In the genomic region with DNA sequence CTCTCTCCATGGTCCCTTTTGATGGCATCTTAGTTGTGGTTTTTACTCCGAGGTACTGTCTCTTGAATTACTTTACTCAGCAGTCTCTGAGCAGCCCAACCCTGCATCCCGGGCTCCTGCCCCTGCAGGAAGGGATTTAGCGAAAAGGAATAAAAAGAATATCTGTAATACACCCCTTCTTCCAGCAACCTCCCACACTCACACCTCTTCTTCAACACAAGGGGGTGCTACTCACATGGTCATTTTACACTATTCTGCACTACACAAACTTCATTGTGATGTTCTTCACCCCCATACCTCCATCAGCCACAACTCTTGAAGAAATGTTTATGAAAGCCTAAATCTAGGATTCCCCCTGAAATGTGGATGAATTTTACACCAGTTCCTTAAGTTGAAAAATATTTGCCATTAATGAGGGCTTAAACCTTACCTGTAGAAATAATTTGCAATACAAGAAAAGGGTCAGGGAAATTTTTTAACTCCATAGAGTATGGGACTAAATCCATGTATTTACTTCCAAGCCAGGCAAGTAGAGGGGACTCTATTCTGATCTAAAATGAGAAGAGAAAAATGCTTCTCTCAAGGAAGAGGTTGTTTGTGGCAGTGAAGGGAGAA, we compare ENCODE assay signal across 8 cellular contexts. TPM values are rescaled to one million over a fixed set of nuclear protein-coding genes. Genes with fewer than 3 reads are reported as not detected.
DNase-seq lines count a peak whose midpoint lies in the region; TF ChIP-seq lines count a peak whose summit lies in the region.

No MANE protein-coding gene starts in this region.

- whole genome bisulfite sequencing in smooth muscle cell (ENCODE audit: low lambda C conversion rate), result 41% methylated on average over 3 of the region's 3 CpGs

- no peaks in the 10 kb centered on the region for H3K4me1 ChIP-seq in smooth muscle cell (ENCODE audit: low read depth)

- DNase-seq in DMS79 treated with DMSO at 0.1 percent for 48 hours (lab: John Stamatoyannopoulos, UW) (peak; percentile 16), DMS79 (lab: John Stamatoyannopoulos, UW) (no peak), GM20000 (ENCODE audit: low spot score) (peak; percentile 75), HPDE6-E6E7 (ENCODE audit: extremely low spot score) (peak; percentile 46), NOMO-1 treated with DMSO at 0.1 percent for 48 hours (lab: John Stamatoyannopoulos, UW; ENCODE audit: unreplicated experiment) (peak; percentile 33), amniotic stem cell (lab: John Stamatoyannopoulos, UW) (peak; percentile 54), hepatic stellate cell (ENCODE audit: low spot score) (peak; percentile 61), smooth muscle cell (lab: John Stamatoyannopoulos, UW; ENCODE audit: unreplicated experiment) (no peak)

- no peak overlapping the region for H3K27ac ChIP-seq in smooth muscle cell (ENCODE audit: low read depth)

- no peaks in the 10 kb centered on the region for H3K36me3 ChIP-seq in smooth muscle cell (ENCODE audit: low read depth)

- no peak overlapping the region for H3K9ac ChIP-seq in smooth muscle cell (ENCODE audit: low read depth)

- no peaks in the 10 kb centered on the region for H4K20me1 ChIP-seq in smooth muscle cell (ENCODE audit: low read depth)

- H3K27me3 ChIP-seq in smooth muscle cell (ENCODE audit: low read depth), result no peaks in the 10 kb centered on the region

- H3K4me3 ChIP-seq in smooth muscle cell, result no peak overlapping the region

- no peak overlapping the region for H2AFZ ChIP-seq in smooth muscle cell (ENCODE audit: low read depth)

- no peak overlapping the region for H3K4me2 ChIP-seq in smooth muscle cell

- H3K79me2 ChIP-seq in smooth muscle cell (ENCODE audit: low read depth), result no peaks in the 10 kb centered on the region

- TF ChIP-seq CTCF in GM20000 (IDR thresholded peaks at IDR 0.05; ENCODE audit: extremely low read depth, missing control alignments) (peak; percentile 79), smooth muscle cell (IDR thresholded peaks at IDR 0.05; ENCODE audit: borderline replicate concordance, insufficient read depth, poor library complexity, severe bottlenecking) (peak; percentile 77)

- no peaks in the 10 kb centered on the region for H3K9me3 ChIP-seq in smooth muscle cell (replicated peaks; ENCODE audit: low read depth)

- H3F3A ChIP-seq in smooth muscle cell (ENCODE audit: low read depth), result no peaks in the 10 kb centered on the region

RNA-seq across cellular contexts. Expression of a gene that starts 26.0 kb away (rescaled TPM):
- total RNA-seq in smooth muscle cell, result not detected in 2 replicates
- not detected in 2 replicates for polyA plus RNA-seq in smooth muscle cell

RNA-seq across cellular contexts. Expression of a gene that starts 58.8 kb away (rescaled TPM):
- total RNA-seq in smooth muscle cell, result 54.5 and 54.7 TPM in 2 replicates
- polyA plus RNA-seq in smooth muscle cell, result 15.6 and 20.0 TPM in 2 replicates

Comparison
In these comparisons a context has a peak if more than half of its experiments do, and no peak if none do; other contexts are left out.
1. DNase-seq: peak in DMS79 treated with DMSO at 0.1 percent for 48 hours (single experiment), GM20000 (single experiment), HPDE6-E6E7 (single experiment), NOMO-1 treated with DMSO at 0.1 percent for 48 hours (single experiment), amniotic stem cell (single experiment) and hepatic stellate cell (single experiment); none in DMS79 (single experiment) and smooth muscle cell (single experiment).